In the genomic region with DNA sequence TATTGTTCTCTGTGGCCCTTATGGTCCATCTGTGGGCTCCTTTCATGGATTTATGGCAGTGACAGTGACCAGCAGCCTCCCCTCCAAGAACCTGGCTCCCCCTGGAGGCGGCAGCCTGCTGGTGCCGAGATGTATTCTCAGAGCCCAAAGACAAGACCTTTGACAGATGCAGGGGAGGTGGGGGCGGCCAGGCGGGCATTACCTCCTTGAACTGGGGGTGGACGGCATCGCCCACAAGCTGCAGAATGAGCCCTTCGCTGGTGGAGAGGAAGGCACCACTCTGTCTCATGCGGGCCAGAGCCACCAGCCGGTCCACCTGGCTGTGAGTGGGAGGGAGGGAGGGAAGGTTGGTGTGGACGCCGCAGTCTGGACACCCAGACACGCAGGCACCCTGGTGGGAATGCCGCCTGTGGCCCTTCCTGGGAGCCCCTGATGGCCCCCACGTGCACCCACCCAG, we compare ENCODE assay signal across 9 cellular contexts. TPM values are rescaled to one million over a fixed set of nuclear protein-coding genes. Genes with fewer than 3 reads are reported as not detected.
DNase-seq lines count a peak whose midpoint lies in the region; ATAC-seq and TF ChIP-seq lines count a peak whose summit lies in the region.
"Had no signal": no experiment of that assay in that cellular context is flagged by ENCODE, and none has a peak within 500 bp of the region (broad histone marks: within the 10 kb centered on the region; RNA-seq: fewer than 3 reads in every experiment).

No MANE protein-coding gene starts in this region.

- H3K27me3 ChIP-seq in WERI-Rb-1 (ENCODE audit: insufficient read depth, low read depth, severe bottlenecking) = peaks cover 11% of the 10 kb centered on the region
- peaks cover 3 to 15% of the 10 kb centered on the region in 2 donors for H3K27me3 ChIP-seq in naive thymus-derived CD4-positive, alpha-beta T cell (ENCODE audit: control insufficient read depth in 2 of 2, insufficient read depth in 2 of 2, low read length in 2 of 2)
- peaks cover 9% of the 10 kb centered on the region for H3K27me3 ChIP-seq in prostate gland (replicated peaks; ENCODE audit: insufficient read depth)
- no peaks in the 10 kb centered on the region for H3K27me3 ChIP-seq in aorta (ENCODE audit: control insufficient read depth in 1 of 2, insufficient read depth in 2 of 2, low read length in 1 of 2)

- H3K9me3 ChIP-seq in WERI-Rb-1 (ENCODE audit: severe bottlenecking) (no peaks in the 10 kb centered on the region), prostate gland (no peaks in the 10 kb centered on the region), aorta (ENCODE audit: control insufficient read depth, low read length) (no peaks in the 10 kb centered on the region)
- no peaks in the 10 kb centered on the region for H3K9me3 ChIP-seq in naive thymus-derived CD4-positive, alpha-beta T cell (ENCODE audit: control insufficient read depth in 2 of 3, low read length in 3 of 3)
- H3K9me3 ChIP-seq: pancreas had no signal

- peaks cover 7 to 22% (median 16%) of the 10 kb centered on the region in 7 donors for H3K4me1 Mint-ChIP-seq in naive thymus-derived CD4-positive, alpha-beta T cell

- POLR2A ChIA-PET in naive thymus-derived CD4-positive, alpha-beta T cell (lab: Charles Lee) = interaction anchor here (0.5 kb wide), 1 partner anchor 259 kb away, joined by 3 read pairs; no protein-coding TSS in a partner anchor

- H3K27ac ChIP-seq in WERI-Rb-1 (peak overlapping the region; percentile 49), prostate gland (no peak overlapping the region), aorta (ENCODE audit: low read depth in 1 of 2, low read length in 2 of 2) (no peak overlapping the region)
- H3K27ac ChIP-seq in naive thymus-derived CD4-positive, alpha-beta T cell (ENCODE audit: low read depth, low read length) = no peak overlapping the region
- H3K27ac ChIP-seq: pancreas had no signal

- H3K4me1 ChIP-seq in naive thymus-derived CD4-positive, alpha-beta T cell (ENCODE audit: control insufficient read depth in 2 of 2, insufficient read depth in 2 of 2, low read length in 2 of 2) = peaks cover 0 to 17% of the 10 kb centered on the region in 2 donors
- H3K4me1 ChIP-seq in prostate gland (replicated peaks) (peaks cover 13% of the 10 kb centered on the region), aorta (ENCODE audit: control insufficient read depth in 1 of 2, insufficient read depth in 2 of 2, low read length in 2 of 2) (no peaks in the 10 kb centered on the region)

- H3K36me3 Mint-ChIP-seq in naive thymus-derived CD4-positive, alpha-beta T cell = peaks cover 0 to 9% (median 4%) of the 10 kb centered on the region in 5 donors

- no peak for ATAC-seq in naive thymus-derived CD4-positive, alpha-beta T cell
- no peak for ATAC-seq in aorta (ENCODE audit: low FRiP score)
- ATAC-seq in HG03521 (IDR thresholded peaks at IDR 0.05; ENCODE audit: unreplicated experiment) = no peak

- no peak for TF ChIP-seq POLR2A in prostate gland (IDR thresholded peaks at IDR 0.05)

- H3K27ac Mint-ChIP-seq in naive thymus-derived CD4-positive, alpha-beta T cell = no peak overlapping the region

- H3K4me3 Mint-ChIP-seq in naive thymus-derived CD4-positive, alpha-beta T cell = no peak overlapping the region

- WGBS in prostate gland = 69% methylated on average over 14 of the region's 14 CpGs
- 80 to 85% methylated on average over 14 of the region's 14 CpGs for WGBS in aorta, 2 donors

- TF ChIP-seq CTCF in WERI-Rb-1 (IDR thresholded peaks at IDR 0.05; ENCODE audit: low read depth, low read length) (peak; percentile 74), prostate gland (IDR thresholded peaks at IDR 0.05) (peak in 2 of 4 experiments; percentile 30 to 43)

- H3K4me3 ChIP-seq in WERI-Rb-1 (ENCODE audit: low read depth, low read length) (no peak overlapping the region), prostate gland (no peak overlapping the region), aorta (ENCODE audit: low read length in 2 of 2) (no peak overlapping the region)
- H3K4me3 ChIP-seq in naive thymus-derived CD4-positive, alpha-beta T cell (ENCODE audit: low read length) = no peak overlapping the region
- H3K4me3 ChIP-seq: pancreas had no signal

- H3K36me3 ChIP-seq in WERI-Rb-1 (peaks cover 9% of the 10 kb centered on the region; the same call in 1 of the 2 replicates), prostate gland (no peaks in the 10 kb centered on the region), aorta (ENCODE audit: control insufficient read depth in 1 of 2, insufficient read depth in 2 of 2, low read length in 1 of 2) (no peaks in the 10 kb centered on the region)
- H3K36me3 ChIP-seq in naive thymus-derived CD4-positive, alpha-beta T cell (ENCODE audit: control insufficient read depth in 2 of 3, insufficient read depth in 3 of 3, low read length in 3 of 3) = peaks cover 0 to 5% (median 0%) of the 10 kb centered on the region in 3 experiments
- H3K36me3 ChIP-seq: pancreas had no signal

- CTCF ChIA-PET in naive thymus-derived CD4-positive, alpha-beta T cell (lab: Charles Lee) = no interaction called here

- DNase-seq in DMS53 treated with DMSO at 0.1 percent for 48 hours (lab: John Stamatoyannopoulos, UW; ENCODE audit: unreplicated experiment) = peak; percentile 43
- DNase-seq in LHCN-M2 (ENCODE audit: low read depth) = peak; percentile 37
- peak; percentile 89 for DNase-seq in WERI-Rb-1
- peak; percentile 70 for DNase-seq in dermis blood vessel endothelial cell
- DNase-seq in naive thymus-derived CD4-positive, alpha-beta T cell = peak in 7 of 9 donors; percentile 32 to 54 (median 43)
- DNase-seq in prostate gland (ENCODE audit: low spot score) = no peak
- no peak for DNase-seq in aorta

- intact Hi-C loops in naive thymus-derived CD4-positive, alpha-beta T cell (cut with micrococcal nuclease) = loop anchor here (1.0 to 5.0 kb wide), 4 partner anchors 38 to 314 kb away; no protein-coding TSS in a partner anchor
- intact Hi-C loops in prostate gland (cut with DNase I) (no loop called here), aorta (cut with DNase I) (no loop called here)

- peaks cover 8 to 33% (median 19%) of the 10 kb centered on the region in 5 donors for H3K27me3 Mint-ChIP-seq in naive thymus-derived CD4-positive, alpha-beta T cell

- no peaks in the 10 kb centered on the region for H3K9me3 Mint-ChIP-seq in naive thymus-derived CD4-positive, alpha-beta T cell

RNA-seq across cellular contexts. Expression of a gene that starts 6.6 kb away (rescaled TPM):
- 89.8 and 90.2 TPM in 2 replicates for total RNA-seq in LHCN-M2 (2014; rRNA removed)
- polyA plus RNA-seq in LHCN-M2 (2012) = 74.3 TPM
- total RNA-seq in dermis blood vessel endothelial cell = 56.2 and 76.5 TPM in 2 replicates
- 10 to 100 TPM in 3 of 5 experiments, 1 to 10 TPM in 2; 5.1 to 20.1 (median 11.3) TPM for total RNA-seq in naive thymus-derived CD4-positive, alpha-beta T cell
- 10 to 100 TPM; 25.9 to 31.2 TPM for polyA plus RNA-seq in naive thymus-derived CD4-positive, alpha-beta T cell
- 100 to 1,000 TPM in 1 of 2 donors, 10 to 100 TPM in 1; 85.1 to 117 TPM for total RNA-seq in prostate gland
- 10 to 100 TPM; 18.6 to 30.6 TPM for total RNA-seq in aorta
- 10 to 100 TPM; 42.6 to 47.3 TPM for polyA plus RNA-seq in aorta

RNA-seq across cellular contexts. Expression of a gene that starts 9.7 kb away (rescaled TPM):
- not detected in 2 replicates for total RNA-seq in LHCN-M2 (2014; rRNA removed)
- not detected for polyA plus RNA-seq in LHCN-M2 (2012)
- total RNA-seq in dermis blood vessel endothelial cell = not detected in 2 replicates
- not detected for total RNA-seq in naive thymus-derived CD4-positive, alpha-beta T cell
- not detected for polyA plus RNA-seq in naive thymus-derived CD4-positive, alpha-beta T cell
- not detected for total RNA-seq in prostate gland
- not detected for total RNA-seq in aorta
- polyA plus RNA-seq in aorta = not detected
- total RNA-seq: pancreas had no signal
- polyA plus RNA-seq: pancreas had no signal

RNA-seq across cellular contexts. Expression of a gene that starts 11.7 kb away (rescaled TPM):
- 0.06 TPM in 1 of 2 replicates, not detected in the other for total RNA-seq in LHCN-M2 (2014; rRNA removed)
- not detected for polyA plus RNA-seq in LHCN-M2 (2012)
- not detected in 2 replicates for total RNA-seq in dermis blood vessel endothelial cell
- total RNA-seq in naive thymus-derived CD4-positive, alpha-beta T cell = not detected
- polyA plus RNA-seq in naive thymus-derived CD4-positive, alpha-beta T cell = not detected
- not detected for total RNA-seq in prostate gland
- total RNA-seq in aorta = not detected
- polyA plus RNA-seq in aorta = under 1 TPM in 1 of 2 donors, not detected in 1; 0.05 TPM

RNA-seq across cellular contexts. Expression of a gene that starts 21.6 kb away (rescaled TPM):
- total RNA-seq in LHCN-M2 (2014; rRNA removed) (2.7 and 9.2 TPM in 2 replicates), dermis blood vessel endothelial cell (1.4 and 3.3 TPM in 2 replicates), prostate gland (10 to 100 TPM; 10.9 to 66.4 TPM), aorta (1 to 10 TPM; 6.9 to 7.0 TPM)
- polyA plus RNA-seq in LHCN-M2 (2012) = 4.3 TPM
- total RNA-seq in naive thymus-derived CD4-positive, alpha-beta T cell = 10 to 100 TPM in 2 of 5 experiments, 1 to 10 TPM in 3; 6.6 to 27.2 (median 9.0) TPM
- polyA plus RNA-seq in naive thymus-derived CD4-positive, alpha-beta T cell = 1 to 10 TPM in 1 of 2 donors, under 1 TPM in 1; 0.07 to 1.6 TPM
- 1 to 10 TPM; 1.3 to 2.0 TPM for polyA plus RNA-seq in aorta

RNA-seq across cellular contexts. Expression of a gene that starts 30.2 kb away (rescaled TPM):
- 23.7 and 25.8 TPM in 2 replicates for total RNA-seq in LHCN-M2 (2014; rRNA removed)
- 54.5 TPM for polyA plus RNA-seq in LHCN-M2 (2012)
- 8.7 and 14.5 TPM in 2 replicates for total RNA-seq in dermis blood vessel endothelial cell
- 10 to 100 TPM in 1 of 5 experiments, 1 to 10 TPM in 4; 2.7 to 12.8 (median 7.5) TPM for total RNA-seq in naive thymus-derived CD4-positive, alpha-beta T cell
- 1 to 10 TPM; 1.7 to 3.3 TPM for polyA plus RNA-seq in naive thymus-derived CD4-positive, alpha-beta T cell
- total RNA-seq in prostate gland = 10 to 100 TPM; 10.8 to 19.8 TPM
- total RNA-seq in aorta = 10 to 100 TPM; 15.3 to 16.2 TPM
- 10 to 100 TPM in 1 of 2 donors, 1 to 10 TPM in 1; 3.1 to 19.2 TPM for polyA plus RNA-seq in aorta

Comparison
In these comparisons a context has a peak if more than half of its experiments do, and no peak if none do; other contexts are left out.
1. DNase-seq: peak in DMS53 treated with DMSO at 0.1 percent for 48 hours (single experiment), LHCN-M2 (single experiment), WERI-Rb-1 (single experiment), dermis blood vessel endothelial cell (single experiment) and naive thymus-derived CD4-positive, alpha-beta T cell (7 of 9); none in prostate gland (single experiment) and aorta (0 of 2).
2. intact Hi-C loops: an anchor here in naive thymus-derived CD4-positive, alpha-beta T cell (1.0 to 5.0 kb wide); none called in prostate gland and aorta.